ENCODE assay signal across 8 cellular contexts in genomic region chr6:40586800-40587201, GRCh38. TPM values are rescaled to one million over a fixed set of nuclear protein-coding genes. Genes with fewer than 3 reads are reported as not detected.
A peak's percentile ranks its signal among the peaks of the same experiment; 100 is the strongest.
DNase-seq lines count a peak whose midpoint lies in the region; ATAC-seq lines count a peak whose summit lies in the region.

No MANE protein-coding gene starts in this region.

- H3K4me3 Mint-ChIP-seq in T-helper 17 cell, result peak overlapping the region; percentile 80

- peak; percentile 56 for DNase-seq in DMS 273 (lab: John Stamatoyannopoulos, UW; ENCODE audit: unreplicated experiment)
- DNase-seq in DMS 273 treated with DMSO at 0.1 percent for 48 hours (lab: John Stamatoyannopoulos, UW), result no peak
- no peak for DNase-seq in T-helper 17 cell
- DNase-seq in head of caudate nucleus, result peak in 28 of 42 donors; percentile 5 to 57 (median 24)
- no peak for DNase-seq in sciatic nerve (ENCODE audit: low spot score)
- no peak for DNase-seq in DMS153 treated with DMSO at 0.1 percent for 48 hours (lab: John Stamatoyannopoulos, UW; ENCODE audit: unreplicated experiment)
- no peak for DNase-seq in GF-D8 (lab: John Stamatoyannopoulos, UW)

- H3K27me3 Mint-ChIP-seq in T-helper 17 cell, result peaks cover 37% of the 10 kb centered on the region

- H3K36me3 Mint-ChIP-seq in T-helper 17 cell (ENCODE audit: low read depth), result peaks cover 2% of the 10 kb centered on the region

- intact Hi-C loops in head of caudate nucleus (cut with DNase I) (no loop called here), sciatic nerve (cut with DNase I) (no loop called here)

- no peaks in the 10 kb centered on the region for H3K9me3 ChIP-seq in T-helper 17 cell (ENCODE audit: control insufficient read depth, low read length, poor library complexity, severe bottlenecking)

- H3K4me1 Mint-ChIP-seq in T-helper 17 cell, result peaks cover 8% of the 10 kb centered on the region

- ATAC-seq in T-helper 17 cell (no peak), sciatic nerve (peak; percentile 52), HG03108 (IDR thresholded peaks at IDR 0.05; ENCODE audit: unreplicated experiment) (no peak)

- H3K27ac Mint-ChIP-seq in T-helper 17 cell, result no peak overlapping the region

RNA-seq across cellular contexts. Expression of gene LRFN2, which starts 0.4 kb away (rescaled TPM):
- total RNA-seq in T-helper 17 cell (under 1 TPM in 1 of 2 donors, not detected in 1; 0.20 TPM), sciatic nerve (0.13 TPM)

Comparison
In these comparisons a context has a peak if more than half of its experiments do, and no peak if none do; other contexts are left out.
1. DNase-seq: peak in DMS 273 (single experiment) and head of caudate nucleus (28 of 42); none in DMS 273 treated with DMSO at 0.1 percent for 48 hours (single experiment), T-helper 17 cell (0 of 3), sciatic nerve (single experiment), DMS153 treated with DMSO at 0.1 percent for 48 hours (single experiment) and GF-D8 (single experiment).